8 cellular contexts compared by ENCODE assay signal in the genomic region with DNA sequence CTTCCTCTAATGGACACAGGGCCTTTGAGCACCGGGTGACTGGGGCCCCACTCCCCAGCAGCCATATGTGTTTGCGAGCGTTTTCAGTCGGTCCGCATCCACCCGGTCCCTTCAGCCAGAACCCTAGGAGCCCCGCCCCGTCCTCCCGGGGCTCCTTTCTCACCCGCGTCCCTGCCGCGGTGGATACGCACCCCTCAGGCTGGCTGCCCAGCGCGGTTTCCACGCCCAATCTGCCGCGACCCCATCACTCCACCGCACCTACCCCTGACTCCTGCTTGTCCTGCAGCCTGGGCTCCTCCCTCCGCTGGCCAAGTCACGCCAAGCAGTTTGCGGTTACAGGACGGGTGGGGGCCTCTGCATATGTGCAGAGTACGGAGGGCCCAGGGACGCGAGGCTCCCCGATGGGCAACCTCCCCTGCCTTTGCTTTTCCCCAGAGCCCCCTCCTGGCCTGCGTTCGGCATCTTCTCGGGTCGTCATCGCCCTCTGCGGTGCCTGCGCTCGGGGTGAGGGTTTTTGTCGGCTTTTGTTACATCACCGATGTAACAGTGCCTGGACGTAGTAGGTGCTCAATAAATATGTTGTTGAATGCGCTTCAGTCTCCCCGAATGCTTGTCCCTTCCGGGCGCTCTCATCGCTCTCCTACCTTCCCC. TPM values are rescaled to one million over a fixed set of nuclear protein-coding genes. Genes with fewer than 3 reads are reported as not detected.
DNase-seq lines count a peak whose midpoint lies in the region; ATAC-seq and TF ChIP-seq lines count a peak whose summit lies in the region.

No MANE protein-coding gene starts in this region.

- H3K36me3 Mint-ChIP-seq in Calu3 (ENCODE audit: insufficient read depth, unreplicated experiment) = peaks cover 51% of the 10 kb centered on the region

- peaks cover 53% of the 10 kb centered on the region for H3K27me3 Mint-ChIP-seq in Calu3 (ENCODE audit: unreplicated experiment)

- peaks cover 6% of the 10 kb centered on the region for H3K36me3 ChIP-seq in fibroblast of lung (ENCODE audit: control insufficient read depth, insufficient read depth, low read length)
- H3K36me3 ChIP-seq in neutrophil = peaks cover 27% of the 10 kb centered on the region

- peaks cover 13% of the 10 kb centered on the region for H3K79me2 ChIP-seq in fibroblast of lung (ENCODE audit: control insufficient read depth, insufficient read depth, low read length)

- peak overlapping the region; percentile 56 for H3K27ac Mint-ChIP-seq in Calu3 (ENCODE audit: unreplicated experiment)

- CTCF ChIA-PET in Calu3 (lab: Charles Lee) = interaction anchor here (1.1 to 1.4 kb wide), 2 partner anchors 13 to 84 kb away, joined by 3 to 7 read pairs; no protein-coding TSS in a partner anchor

- no peak for DNase-seq in Calu3
- DNase-seq in activated CD4-positive, alpha-beta T cell treated with anti-CD3 and anti-CD28 coated beads, Interleukin-2, amount 50 U/mL, for 48 hours = peak; percentile 31 to 33
- peak; percentile 26 to 40 for DNase-seq in fibroblast of lung (ENCODE audit: low read depth in 2 of 2)
- no peak for DNase-seq in HuH-7 (ENCODE audit: low spot score)
- DNase-seq in NCI-H1436 (lab: John Stamatoyannopoulos, UW) = no peak
- no peak for DNase-seq in NCI-H1105 treated with DMSO at 0.1 percent for 48 hours (lab: John Stamatoyannopoulos, UW)

- H3K4me1 ChIP-seq in fibroblast of lung (ENCODE audit: control insufficient read depth, extremely low read depth, insufficient read depth, low read length) = peaks cover 14% of the 10 kb centered on the region
- peaks cover 29% of the 10 kb centered on the region in 2 experiments for H3K4me1 ChIP-seq in neutrophil (ENCODE audit: control insufficient read depth in 1 of 2, insufficient read depth in 1 of 2, low read depth in 1 of 2, low read length in 1 of 2)

- peak overlapping the region; percentile 48 to 82 (median 62) for H3K4me3 ChIP-seq in fibroblast of lung (replicated peaks in 1 of 4; ENCODE audit: control extremely low read depth in 1 of 4, insufficient read depth in 1 of 4, low read depth in 3 of 4, low read length in 4 of 4)
- H3K4me3 ChIP-seq in neutrophil (ENCODE audit: low read depth in 1 of 2, low read length in 1 of 2) = peak overlapping the region; percentile 60 to 73

- H3K4me2 ChIP-seq in fibroblast of lung (ENCODE audit: extremely low read depth, insufficient read depth, low read length) = peak overlapping the region; percentile 97

- peak; percentile 12 for ATAC-seq in HG02884 (IDR thresholded peaks at IDR 0.05; ENCODE audit: unreplicated experiment)

- H3K9me3 Mint-ChIP-seq in Calu3 (ENCODE audit: low read depth, unreplicated experiment) = no peaks in the 10 kb centered on the region

- peak overlapping the region; percentile 43 for H3K9ac ChIP-seq in fibroblast of lung (ENCODE audit: insufficient read depth, low read length)

- intact Hi-C loops in Calu3 (cut with micrococcal nuclease; ENCODE audit: unreplicated experiment) = loop anchor here (5.0 kb wide), 1 partner anchor 70 kb away; no protein-coding TSS in a partner anchor

- H2AFZ ChIP-seq in fibroblast of lung (ENCODE audit: low read length) = peak overlapping the region; percentile 62

- BruUV-seq in Calu3 (replicated peaks; lab: Mats Ljungman, UMichigan) = no TSS peak

- H3K4me3 Mint-ChIP-seq in Calu3 (ENCODE audit: low read depth, unreplicated experiment) = peak overlapping the region; percentile 70

- peaks cover 8% of the 10 kb centered on the region for H3K4me1 Mint-ChIP-seq in Calu3 (ENCODE audit: low read depth, unreplicated experiment)

- H3K27ac ChIP-seq in fibroblast of lung (ENCODE audit: insufficient read depth, low read length) = peak overlapping the region; percentile 53
- H3K27ac ChIP-seq in neutrophil = peak overlapping the region; percentile 54

- peaks cover 4% of the 10 kb centered on the region for H3K27me3 ChIP-seq in fibroblast of lung (ENCODE audit: control insufficient read depth, insufficient read depth, low read length)
- peaks cover 59% of the 10 kb centered on the region for H3K27me3 ChIP-seq in neutrophil

- H4K20me1 ChIP-seq in fibroblast of lung (ENCODE audit: control insufficient read depth, extremely low read depth, insufficient read depth, low read length) = no peaks in the 10 kb centered on the region

- TF ChIP-seq CTCF in Calu3 (IDR thresholded peaks at IDR 0.05; ENCODE audit: unreplicated experiment) (no peak), fibroblast of lung (conservative IDR thresholded peaks at IDR 0.05 in 1 of 2, IDR thresholded peaks at IDR 0.05 in 1 of 2; ENCODE audit: low read depth in 1 of 2, low read length in 2 of 2) (no peak), neutrophil (IDR thresholded peaks at IDR 0.05) (no peak)

- no peaks in the 10 kb centered on the region for H3K9me3 ChIP-seq in fibroblast of lung (ENCODE audit: control insufficient read depth, insufficient read depth, low read depth, low read length)
- H3K9me3 ChIP-seq in neutrophil = no peaks in the 10 kb centered on the region

RNA-seq across cellular contexts. Expression of gene TTYH2, which starts 1.0 kb away (rescaled TPM):
- 0.28 and 0.81 TPM in 2 replicates for total RNA-seq in Calu3 (2022)
- 0.77 and 0.99 TPM in 2 replicates for total RNA-seq in fibroblast of lung
- 0.75 and 1.2 TPM in 2 replicates for polyA plus RNA-seq in fibroblast of lung
- 1.0 and 1.1 TPM in 2 replicates for polyA plus RNA-seq in fibroblast of lung (2012)
- 3.9 and 10.2 TPM in 2 replicates for polyA minus RNA-seq in fibroblast of lung (ENCODE audit: low replicate concordance)

RNA-seq across cellular contexts. Expression of gene RPL38, which starts 8.9 kb away (rescaled TPM):
- total RNA-seq in Calu3 (2022) = 708 and 725 TPM in 2 replicates
- 3,018 and 3,857 TPM in 2 replicates for total RNA-seq in fibroblast of lung
- 1,185 and 1,255 TPM in 2 replicates for polyA plus RNA-seq in fibroblast of lung
- 3,263 and 3,420 TPM in 2 replicates for polyA plus RNA-seq in fibroblast of lung (2012)
- 75.5 and 104 TPM in 2 replicates for polyA minus RNA-seq in fibroblast of lung (ENCODE audit: low replicate concordance)

Comparison
In these comparisons a context has a peak if more than half of its experiments do, and no peak if none do; other contexts are left out.
1. DNase-seq: peak in activated CD4-positive, alpha-beta T cell treated with anti-CD3 and anti-CD28 coated beads, Interleukin-2, amount 50 U/mL, for 48 hours (2 of 2) and fibroblast of lung (2 of 2); none in Calu3 (single experiment), HuH-7 (single experiment), NCI-H1436 (single experiment) and NCI-H1105 treated with DMSO at 0.1 percent for 48 hours (single experiment).